10 cellular contexts compared by ENCODE assay signal in genomic region chr18:48715651-48716354, GRCh38.
A peak's percentile ranks its signal among the peaks of the same experiment; 100 is the strongest.
DNase-seq lines count a peak whose midpoint lies in the region; ATAC-seq, FAIRE-seq and TF ChIP-seq lines count a peak whose summit lies in the region.
"Had no signal": no experiment of that assay in that cellular context is flagged by ENCODE, and none has a peak within 500 bp of the region (broad histone marks: within the 10 kb centered on the region; RNA-seq: fewer than 3 reads in every experiment).

No MANE protein-coding gene starts in this region.

- peaks cover 5% of the 10 kb centered on the region for H3F3A ChIP-seq in neural progenitor cell (ENCODE audit: low read depth)

- peak; percentile 60 for DNase-seq in GM13977 (ENCODE audit: low spot score)
- peak in 3 of 7 donors; percentile 31 to 62 (median 47) for DNase-seq in adrenal gland
- DNase-seq in neural progenitor cell (ENCODE audit: low spot score): no peak
- no peak for DNase-seq in urothelium cell line (ENCODE audit: low spot score)
- DNase-seq in frontal cortex (ENCODE audit: low spot score in 2 of 2): no peak
- no peak for DNase-seq in HuH-7.5 (ENCODE audit: low spot score)
- DNase-seq in D721Med (ENCODE audit: insufficient read length, low spot score): no peak
- DNase-seq: DND-41 had no signal

- H3K27me3 ChIP-seq in adrenal gland: no peaks in the 10 kb centered on the region
- no peaks in the 10 kb centered on the region for H3K27me3 ChIP-seq in neural progenitor cell
- H3K27me3 ChIP-seq: SJSA1 had no signal

- peaks cover 12 to 49% of the 10 kb centered on the region in 2 donors for H3K4me1 ChIP-seq in adrenal gland (replicated peaks in 1 of 2)
- H3K4me1 ChIP-seq in neural progenitor cell: peaks cover 18% of the 10 kb centered on the region

- peak overlapping the region; percentile 20 for H3K27ac Mint-ChIP-seq in neural progenitor cell

- H3K27me3 Mint-ChIP-seq in neural progenitor cell (ENCODE audit: insufficient read depth, low read depth): peaks cover 5% of the 10 kb centered on the region

- H2AFZ ChIP-seq in neural progenitor cell (replicated peaks): no peak overlapping the region

- no peak overlapping the region for H3K9ac ChIP-seq in neural progenitor cell

- no peak overlapping the region for H3K4me3 Mint-ChIP-seq in neural progenitor cell

- no peaks in the 10 kb centered on the region for H3K79me2 ChIP-seq in neural progenitor cell (ENCODE audit: low read depth)

- TF ChIP-seq CTCF in GM13977 (IDR thresholded peaks at IDR 0.05; ENCODE audit: extremely low read depth, insufficient read depth, missing control alignments): no peak
- TF ChIP-seq CTCF in adrenal gland (IDR thresholded peaks at IDR 0.05): no peak
- no peak for TF ChIP-seq CTCF in neural progenitor cell (IDR thresholded peaks at IDR 0.05)
- no peak for TF ChIP-seq CTCF in D721Med (IDR thresholded peaks at IDR 0.05; ENCODE audit: insufficient read depth, missing control alignments)

- FAIRE-seq in urothelium cell line (lab: Jason Lieb, UNC) (no peak), frontal cortex (lab: Jason Lieb, UNC) (no peak), D721Med (lab: Jason Lieb, UNC) (no peak)

- peaks cover 15% of the 10 kb centered on the region for H4K20me1 ChIP-seq in neural progenitor cell (ENCODE audit: low read depth)

- H3K27ac ChIP-seq in adrenal gland: peak overlapping the region in 3 of 5 donors; percentile 32 to 79 (median 74)
- H3K27ac ChIP-seq in neural progenitor cell: no peak overlapping the region
- H3K27ac ChIP-seq: SJSA1 had no signal

- WGBS in adrenal gland, 4 donors: 44 to 82% (median 77%) methylated on average over 4 to 10 of the region's 10 CpGs

- no peak for TF ChIP-seq POLR2A in adrenal gland (IDR thresholded peaks at IDR 0.05)

- in situ Hi-C loops in GM13977 (cut with MboI; ENCODE audit: low pct_unique_long_range_greater_than_20kb, low sequenced_read_pairs, unreplicated experiment): no loop called here

- intact Hi-C loops in adrenal gland (cut with DNase I): no loop called here

- peaks cover 30% of the 10 kb centered on the region for H3K4me1 Mint-ChIP-seq in neural progenitor cell

- peak; percentile 60 for ATAC-seq in HG02981 (IDR thresholded peaks at IDR 0.05; ENCODE audit: unreplicated experiment)

- no peak overlapping the region for H3K4me3 ChIP-seq in adrenal gland
- H3K4me3 ChIP-seq in neural progenitor cell: no peak overlapping the region
- H3K4me3 ChIP-seq: SJSA1 had no signal

- H3K36me3 ChIP-seq in adrenal gland (replicated peaks in 1 of 2) (no peaks in the 10 kb centered on the region), neural progenitor cell (no peaks in the 10 kb centered on the region)

- peaks cover 9% of the 10 kb centered on the region for H3K36me3 Mint-ChIP-seq in neural progenitor cell

- H3K9me3 ChIP-seq in adrenal gland (replicated peaks in 1 of 3) (no peaks in the 10 kb centered on the region), neural progenitor cell (ENCODE audit: low read depth) (no peaks in the 10 kb centered on the region)
- H3K9me3 ChIP-seq: SJSA1 had no signal

- no peaks in the 10 kb centered on the region for H3K9me3 Mint-ChIP-seq in neural progenitor cell

- H3K4me2 ChIP-seq in neural progenitor cell: peak overlapping the region; percentile 59
